ENCODE assay signal across 8 cellular contexts in the genomic region with DNA sequence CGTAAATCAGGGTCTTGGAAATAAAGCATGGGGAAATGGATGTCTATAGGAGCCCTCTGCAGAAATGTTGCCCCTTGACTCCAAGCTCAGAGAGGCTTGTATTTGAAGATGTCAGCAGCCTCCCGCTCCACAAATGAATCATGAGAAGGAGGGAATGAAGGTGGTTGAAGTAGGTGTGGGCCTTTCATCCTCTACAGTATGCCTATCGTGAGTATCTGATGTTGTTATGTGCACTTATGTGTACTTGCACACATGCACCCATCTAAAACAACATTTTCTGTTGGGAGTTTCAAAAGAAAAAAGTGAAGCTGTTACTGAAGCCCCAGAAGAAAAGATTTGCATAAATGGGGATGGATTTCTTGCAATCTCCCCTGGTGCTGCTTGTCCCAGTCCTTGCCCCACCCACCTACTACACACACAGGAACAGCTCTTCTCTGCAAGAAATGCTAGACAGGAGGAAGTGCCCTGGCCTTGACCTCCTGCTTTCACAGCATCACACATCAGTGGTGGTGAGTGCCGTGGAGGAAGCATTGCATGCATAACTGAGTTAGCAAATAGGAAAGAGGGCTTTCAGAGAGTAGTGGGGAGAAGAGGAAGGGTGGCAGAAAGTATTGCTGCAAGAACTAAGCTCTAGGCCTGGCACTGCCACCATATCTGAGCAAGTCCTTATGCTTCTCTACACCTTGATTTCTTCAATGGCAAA.
DNase-seq lines count a peak whose midpoint lies in the region; ATAC-seq and TF ChIP-seq lines count a peak whose summit lies in the region.

No MANE protein-coding gene starts in this region.

- peak; percentile 31 for DNase-seq in activated CD4-positive, alpha-beta T cell treated with anti-CD3 and anti-CD28 coated beads for 48 hours
- no peak for DNase-seq in activated CD4-positive, alpha-beta T cell treated with anti-CD3 and anti-CD28 coated beads, Interleukin-2, amount 50 U/mL, for 4 hours
- peak in 2 of 3 donors; percentile 85 to 89 for DNase-seq in Peyer's patch
- peak; percentile 16 for DNase-seq in stimulated activated CD4-positive, alpha-beta T cell treated with anti-CD3 and anti-CD28 coated beads, Interleukin-4, amount 100 ng/mL, for 24 hours
- DNase-seq in NCI-H1105 (lab: John Stamatoyannopoulos, UW), result no peak
- DNase-seq in HuH-7 (ENCODE audit: low spot score), result no peak

- peaks cover 69% of the 10 kb centered on the region for H3K4me1 Mint-ChIP-seq in dendritic cell treated with granulocyte-macrophage colony-stimulating factor and Interleukin-4, amounts not matched to agents 40 ng/mL and 50 ng/mL, for 4 days (ENCODE audit: low read depth)

- no peak overlapping the region for H3K4me3 ChIP-seq in Peyer's patch

- H3K27ac ChIP-seq in Peyer's patch, result peak overlapping the region in 1 of 4 donors; percentile 59

- H3K9me3 Mint-ChIP-seq in dendritic cell treated with granulocyte-macrophage colony-stimulating factor and Interleukin-4, amounts not matched to agents 40 ng/mL and 50 ng/mL, for 4 days, result no peaks in the 10 kb centered on the region

- no peak for ATAC-seq in HG02588 (IDR thresholded peaks at IDR 0.05; ENCODE audit: unreplicated experiment)

- no peaks in the 10 kb centered on the region for H3K27me3 Mint-ChIP-seq in dendritic cell treated with granulocyte-macrophage colony-stimulating factor and Interleukin-4, amounts not matched to agents 40 ng/mL and 50 ng/mL, for 4 days

- H3K27ac Mint-ChIP-seq in dendritic cell treated with granulocyte-macrophage colony-stimulating factor and Interleukin-4, amounts not matched to agents 40 ng/mL and 50 ng/mL, for 4 days, result peak overlapping the region; percentile 63

- peaks cover 0 to 6% (median 0%) of the 10 kb centered on the region in 4 donors for H3K4me1 ChIP-seq in Peyer's patch

- intact Hi-C loops in dendritic cell treated with granulocyte-macrophage colony-stimulating factor and Interleukin-4, amounts not matched to agents 40 ng/mL and 50 ng/mL, for 4 days (cut with micrococcal nuclease), result no loop called here

- H3K9me3 ChIP-seq in Peyer's patch, result no peaks in the 10 kb centered on the region

- no peaks in the 10 kb centered on the region for H3K36me3 ChIP-seq in Peyer's patch

- H3K36me3 Mint-ChIP-seq in dendritic cell treated with granulocyte-macrophage colony-stimulating factor and Interleukin-4, amounts not matched to agents 40 ng/mL and 50 ng/mL, for 4 days (ENCODE audit: low read depth), result no peaks in the 10 kb centered on the region

- H3K4me3 Mint-ChIP-seq in dendritic cell treated with granulocyte-macrophage colony-stimulating factor and Interleukin-4, amounts not matched to agents 40 ng/mL and 50 ng/mL, for 4 days, result no peak overlapping the region

- H3K27me3 ChIP-seq in Peyer's patch, result no peaks in the 10 kb centered on the region

- TF ChIP-seq CTCF in Peyer's patch (IDR thresholded peaks at IDR 0.05), result no peak

- TF ChIP-seq POLR2A in Peyer's patch (IDR thresholded peaks at IDR 0.05), result no peak

Comparison
In these comparisons a context has a peak if more than half of its experiments do, and no peak if none do; other contexts are left out.
1. DNase-seq: peak in activated CD4-positive, alpha-beta T cell treated with anti-CD3 and anti-CD28 coated beads for 48 hours (single experiment), Peyer's patch (2 of 3) and stimulated activated CD4-positive, alpha-beta T cell treated with anti-CD3 and anti-CD28 coated beads, Interleukin-4, amount 100 ng/mL, for 24 hours (single experiment); none in activated CD4-positive, alpha-beta T cell treated with anti-CD3 and anti-CD28 coated beads, Interleukin-2, amount 50 U/mL, for 4 hours (0 of 2), NCI-H1105 (single experiment) and HuH-7 (single experiment).